1 cellular context compared by ENCODE assay signal in the genomic region with DNA sequence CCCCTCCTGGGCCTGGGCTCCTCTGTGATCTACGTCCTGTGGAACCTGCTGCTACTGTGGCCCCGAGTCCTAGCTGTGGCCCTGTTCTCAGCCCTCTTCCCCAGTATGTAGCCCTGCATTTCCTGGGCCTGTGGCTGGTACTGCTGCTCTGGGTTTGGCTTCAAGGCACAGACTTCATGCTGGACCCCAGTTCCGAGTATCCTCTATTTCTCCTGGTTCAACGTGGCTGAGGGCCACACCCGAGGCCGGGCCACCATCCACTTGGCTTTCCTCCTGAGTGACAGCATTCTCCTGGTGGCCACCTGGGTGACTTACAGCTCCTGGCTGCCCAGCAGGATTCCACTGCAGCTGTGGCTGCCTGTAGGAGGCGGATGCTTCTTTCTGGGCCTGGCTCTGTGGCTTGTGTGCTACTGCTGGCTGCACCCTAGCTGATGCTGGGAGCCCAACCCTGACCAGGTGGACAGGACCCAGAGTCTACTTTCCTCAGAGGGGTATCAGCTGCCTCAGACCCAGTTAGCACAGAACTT.
TF ChIP-seq lines count a peak whose summit lies in the region.

No MANE protein-coding gene starts in this region.

TF ChIP-seq in K562, 482 proteins besides CTCF, POLR2A, EP300 and RAD21:
- TF ChIP-seq, protein P1, sequence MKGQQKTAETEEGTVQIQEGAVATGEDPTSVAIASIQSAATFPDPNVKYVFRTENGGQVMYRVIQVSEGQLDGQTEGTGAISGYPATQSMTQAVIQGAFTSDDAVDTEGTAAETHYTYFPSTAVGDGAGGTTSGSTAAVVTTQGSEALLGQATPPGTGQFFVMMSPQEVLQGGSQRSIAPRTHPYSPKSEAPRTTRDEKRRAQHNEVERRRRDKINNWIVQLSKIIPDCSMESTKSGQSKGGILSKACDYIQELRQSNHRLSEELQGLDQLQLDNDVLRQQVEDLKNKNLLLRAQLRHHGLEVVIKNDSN (CRISPR knock-in tag; IDR thresholded peaks at IDR 0.05): no peak
- TF ChIP-seq, protein P2, sequence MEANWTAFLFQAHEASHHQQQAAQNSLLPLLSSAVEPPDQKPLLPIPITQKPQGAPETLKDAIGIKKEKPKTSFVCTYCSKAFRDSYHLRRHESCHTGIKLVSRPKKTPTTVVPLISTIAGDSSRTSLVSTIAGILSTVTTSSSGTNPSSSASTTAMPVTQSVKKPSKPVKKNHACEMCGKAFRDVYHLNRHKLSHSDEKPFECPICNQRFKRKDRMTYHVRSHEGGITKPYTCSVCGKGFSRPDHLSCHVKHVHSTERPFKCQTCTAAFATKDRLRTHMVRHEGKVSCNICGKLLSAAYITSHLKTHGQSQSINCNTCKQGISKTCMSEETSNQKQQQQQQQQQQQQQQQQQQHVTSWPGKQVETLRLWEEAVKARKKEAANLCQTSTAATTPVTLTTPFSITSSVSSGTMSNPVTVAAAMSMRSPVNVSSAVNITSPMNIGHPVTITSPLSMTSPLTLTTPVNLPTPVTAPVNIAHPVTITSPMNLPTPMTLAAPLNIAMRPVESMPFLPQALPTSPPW (CRISPR knock-in tag; IDR thresholded peaks at IDR 0.05): no peak
- TF ChIP-seq, protein P3, sequence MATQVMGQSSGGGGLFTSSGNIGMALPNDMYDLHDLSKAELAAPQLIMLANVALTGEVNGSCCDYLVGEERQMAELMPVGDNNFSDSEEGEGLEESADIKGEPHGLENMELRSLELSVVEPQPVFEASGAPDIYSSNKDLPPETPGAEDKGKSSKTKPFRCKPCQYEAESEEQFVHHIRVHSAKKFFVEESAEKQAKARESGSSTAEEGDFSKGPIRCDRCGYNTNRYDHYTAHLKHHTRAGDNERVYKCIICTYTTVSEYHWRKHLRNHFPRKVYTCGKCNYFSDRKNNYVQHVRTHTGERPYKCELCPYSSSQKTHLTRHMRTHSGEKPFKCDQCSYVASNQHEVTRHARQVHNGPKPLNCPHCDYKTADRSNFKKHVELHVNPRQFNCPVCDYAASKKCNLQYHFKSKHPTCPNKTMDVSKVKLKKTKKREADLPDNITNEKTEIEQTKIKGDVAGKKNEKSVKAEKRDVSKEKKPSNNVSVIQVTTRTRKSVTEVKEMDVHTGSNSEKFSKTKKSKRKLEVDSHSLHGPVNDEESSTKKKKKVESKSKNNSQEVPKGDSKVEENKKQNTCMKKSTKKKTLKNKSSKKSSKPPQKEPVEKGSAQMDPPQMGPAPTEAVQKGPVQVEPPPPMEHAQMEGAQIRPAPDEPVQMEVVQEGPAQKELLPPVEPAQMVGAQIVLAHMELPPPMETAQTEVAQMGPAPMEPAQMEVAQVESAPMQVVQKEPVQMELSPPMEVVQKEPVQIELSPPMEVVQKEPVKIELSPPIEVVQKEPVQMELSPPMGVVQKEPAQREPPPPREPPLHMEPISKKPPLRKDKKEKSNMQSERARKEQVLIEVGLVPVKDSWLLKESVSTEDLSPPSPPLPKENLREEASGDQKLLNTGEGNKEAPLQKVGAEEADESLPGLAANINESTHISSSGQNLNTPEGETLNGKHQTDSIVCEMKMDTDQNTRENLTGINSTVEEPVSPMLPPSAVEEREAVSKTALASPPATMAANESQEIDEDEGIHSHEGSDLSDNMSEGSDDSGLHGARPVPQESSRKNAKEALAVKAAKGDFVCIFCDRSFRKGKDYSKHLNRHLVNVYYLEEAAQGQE (CRISPR knock-in tag; IDR thresholded peaks at IDR 0.05; ENCODE audit: low read depth): no peak
- TF ChIP-seq RBFOX2 (IDR thresholded peaks at IDR 0.05; ENCODE audit: low read depth, low read length): no peak; the same call in 1 of the 2 replicates
- TF ChIP-seq SRSF7 (optimal IDR thresholded peaks at IDR 0.05; ENCODE audit: low read depth, low read length): no peak
- peak; percentile 49 for TF ChIP-seq ZFP36 (IDR thresholded peaks at IDR 0.05; ENCODE audit: low read depth, low read length, partially characterized antibody)
